28 cellular contexts compared by ENCODE assay signal in the genomic region with DNA sequence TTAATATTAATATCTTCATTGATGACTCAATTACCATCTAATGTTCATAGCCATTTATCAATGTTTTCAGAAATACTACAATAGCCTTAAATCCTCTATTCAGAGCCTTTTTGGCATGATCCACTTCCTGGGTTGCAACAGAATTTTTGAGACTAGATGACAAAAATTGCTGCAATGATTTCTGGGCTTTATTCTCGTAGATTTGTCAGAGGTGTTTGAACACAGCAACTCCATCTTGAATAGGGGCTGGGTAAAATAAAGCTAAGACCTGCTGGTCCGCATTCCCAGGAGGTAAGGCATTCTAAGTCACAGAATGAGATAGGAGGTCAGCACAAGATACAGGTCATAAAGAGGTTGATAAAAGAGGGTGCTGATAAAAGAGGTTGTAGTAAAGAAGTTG.
"Had no signal": no experiment of that assay in that cellular context is flagged by ENCODE, and none has a peak within 500 bp of the region (broad histone marks: within the 10 kb centered on the region; RNA-seq: fewer than 3 reads in every experiment).

No MANE protein-coding gene starts in this region.

- H3K27ac ChIP-seq: ascending aorta, esophagus muscularis mucosa, foreskin keratinocyte, gastrocnemius medialis, heart left ventricle had no signal

- H3K36me3 ChIP-seq: ascending aorta, esophagus muscularis mucosa, gastrocnemius medialis, heart left ventricle had no signal

- H3K27me3 ChIP-seq: ascending aorta, esophagus muscularis mucosa, foreskin keratinocyte, gastrocnemius medialis, heart left ventricle had no signal

- H3K4me1 ChIP-seq: ascending aorta, esophagus muscularis mucosa, gastrocnemius medialis, heart left ventricle had no signal

- ATAC-seq: activated CD4-positive, alpha-beta T cell treated with anti-CD3 and anti-CD28 coated beads for 36 hours; activated CD8-positive, alpha-beta memory T cell treated with anti-CD3 and anti-CD28 coated beads, Interleukin-2, amount 10 ng/mL, durations not matched to agents 7 days and 5 days; activated CD8-positive, alpha-beta T cell treated with anti-CD3 and anti-CD28 coated beads, Interleukin-2, amount 10 ng/mL, durations not matched to agents 7 days and 5 days; activated naive CD4-positive, alpha-beta T cell treated with anti-CD3 and anti-CD28 coated beads, Interleukin-2, amount 50 U/mL, for 72 hours; activated T-cell treated with anti-CD3 and anti-CD28 coated beads, Interleukin-2, amount 50 U/mL, for 72 hours; effector memory CD8-positive, alpha-beta T cell; foreskin keratinocyte; gastrocnemius medialis; heart left ventricle had no signal

- H3K9me3 ChIP-seq: ascending aorta, esophagus muscularis mucosa, gastrocnemius medialis, heart left ventricle had no signal

- H3K4me3 ChIP-seq: ascending aorta, esophagus muscularis mucosa, gastrocnemius medialis, heart left ventricle had no signal

- DNase-seq: activated CD4-positive, alpha-beta memory T cell treated with anti-CD3 and anti-CD28 coated beads for 36 hours; activated CD4-positive, alpha-beta T cell treated with anti-CD3 and anti-CD28 coated beads for 36 hours; activated CD4-positive, alpha-beta T cell treated with anti-CD3 and anti-CD28 coated beads, Interleukin-2, amount 10 ng/mL, durations not matched to agents 24 days and 14 days; activated CD4-positive, CD25-positive, alpha-beta regulatory T cell; activated CD4-positive, CD25-positive, alpha-beta regulatory T cell treated with anti-CD3 and anti-CD28 coated beads, Interleukin-2, amount 50 U/mL, for 72 hours; activated CD8-positive, alpha-beta memory T cell treated with anti-CD3 and anti-CD28 coated beads, Interleukin-2, amount 10 ng/mL, durations not matched to agents 7 days and 5 days; activated CD8-positive, alpha-beta memory T cell treated with anti-CD3 and anti-CD28 coated beads, Interleukin-2, amount 50 U/mL, for 4 hours; activated CD8-positive, alpha-beta T cell treated with anti-CD3 and anti-CD28 coated beads, Interleukin-2, amount 10 ng/mL, durations not matched to agents 7 days and 5 days; activated gamma-delta T cell; activated naive CD4-positive, alpha-beta T cell; activated naive CD4-positive, alpha-beta T cell treated with anti-CD3 and anti-CD28 coated beads, Interleukin-2, amount 10 ng/mL, durations not matched to agents 7 days and 5 days; activated naive CD8-positive, alpha-beta T cell treated with anti-CD3 and anti-CD28 coated beads, Interleukin-2, amount 10 ng/mL, durations not matched to agents 7 days and 5 days; activated T-cell treated with anti-CD3 and anti-CD28 coated beads, Interleukin-2, amount 50 U/mL, for 24 hours; activated T-cell treated with anti-CD3 and anti-CD28 coated beads, Interleukin-2, amount 50 U/mL, for 72 hours; caudate nucleus; cortex of kidney; dermis blood vessel endothelial cell; effector CD4-positive, alpha-beta T cell; effector memory CD8-positive, alpha-beta T cell; erythroblast; gastrocnemius medialis; glutamatergic neuron; heart left ventricle; T-helper 2 cell had no signal
